11 cellular contexts compared by ENCODE assay signal in genomic region chrX:70508296-70508911, GRCh38.
DNase-seq lines count a peak whose midpoint lies in the region; ATAC-seq and FAIRE-seq lines count a peak whose summit lies in the region.
"Had no signal": no experiment of that assay in that cellular context is flagged by ENCODE, and none has a peak within 500 bp of the region (broad histone marks: within the 10 kb centered on the region; RNA-seq: fewer than 3 reads in every experiment).

No MANE protein-coding gene starts in this region.

- FAIRE-seq in HTR-8/SVneo (lab: Jason Lieb, UNC) = no peak

- CTCF ChIA-PET in activated CD4-positive, alpha-beta memory T cell treated with anti-CD3 and anti-CD28 coated beads for 36 hours (lab: Charles Lee) = no interaction called here

- peaks cover 3% of the 10 kb centered on the region for H3K27me3 Mint-ChIP-seq in activated T-cell treated with anti-CD3 and anti-CD28 coated beads, Interleukin-2, amount 50 U/mL, for 4 hours (ENCODE audit: low read depth)
- peaks cover 3% of the 10 kb centered on the region for H3K27me3 Mint-ChIP-seq in activated CD4-positive, alpha-beta memory T cell treated with anti-CD3 and anti-CD28 coated beads for 36 hours

- ATAC-seq in activated T-cell treated with anti-CD3 and anti-CD28 coated beads, Interleukin-2, amount 50 U/mL, for 4 hours = peak; percentile 18 to 27
- ATAC-seq in GM18498 (IDR thresholded peaks at IDR 0.05; ENCODE audit: unreplicated experiment) = no peak

- H3K27ac Mint-ChIP-seq in activated CD4-positive, alpha-beta memory T cell treated with anti-CD3 and anti-CD28 coated beads for 36 hours = peak overlapping the region; percentile 44

- H3K9me3 Mint-ChIP-seq in activated T-cell treated with anti-CD3 and anti-CD28 coated beads, Interleukin-2, amount 50 U/mL, for 4 hours = no peaks in the 10 kb centered on the region
- H3K9me3 Mint-ChIP-seq in activated CD4-positive, alpha-beta memory T cell treated with anti-CD3 and anti-CD28 coated beads for 36 hours = no peaks in the 10 kb centered on the region

- POLR2A ChIA-PET in activated CD4-positive, alpha-beta memory T cell treated with anti-CD3 and anti-CD28 coated beads for 36 hours (lab: Charles Lee) = interaction anchor here (0.6 kb wide), 1 partner anchor 376 kb away, joined by 5 read pairs; no protein-coding TSS in a partner anchor

- intact Hi-C loops in activated CD4-positive, alpha-beta memory T cell treated with anti-CD3 and anti-CD28 coated beads for 36 hours (cut with micrococcal nuclease) = loop anchor here (1.0 to 5.0 kb wide), 3 partner anchors 44 to 84 kb away; no protein-coding TSS in a partner anchor

- H3K36me3 Mint-ChIP-seq in activated T-cell treated with anti-CD3 and anti-CD28 coated beads, Interleukin-2, amount 50 U/mL, for 4 hours (ENCODE audit: insufficient read depth) = no peaks in the 10 kb centered on the region
- H3K36me3 Mint-ChIP-seq in activated CD4-positive, alpha-beta memory T cell treated with anti-CD3 and anti-CD28 coated beads for 36 hours = no peaks in the 10 kb centered on the region

- H3K4me1 Mint-ChIP-seq in activated T-cell treated with anti-CD3 and anti-CD28 coated beads, Interleukin-2, amount 50 U/mL, for 4 hours (ENCODE audit: low read depth) = peaks cover 24% of the 10 kb centered on the region
- H3K4me1 Mint-ChIP-seq in activated CD4-positive, alpha-beta memory T cell treated with anti-CD3 and anti-CD28 coated beads for 36 hours (ENCODE audit: low read depth) = peaks cover 37% of the 10 kb centered on the region
- H3K4me1 Mint-ChIP-seq: neural crest cell had no signal

- H3K4me3 Mint-ChIP-seq in activated T-cell treated with anti-CD3 and anti-CD28 coated beads, Interleukin-2, amount 50 U/mL, for 4 hours = no peak overlapping the region
- H3K4me3 Mint-ChIP-seq in activated CD4-positive, alpha-beta memory T cell treated with anti-CD3 and anti-CD28 coated beads for 36 hours = no peak overlapping the region
- H3K4me3 Mint-ChIP-seq: neural crest cell had no signal

- no peak for DNase-seq in activated T-cell treated with anti-CD3 and anti-CD28 coated beads, Interleukin-2, amount 50 U/mL, for 4 hours
- DNase-seq in activated T-cell treated with anti-CD3 and anti-CD28 coated beads for 4 hours = no peak
- DNase-seq in HTR-8/SVneo (ENCODE audit: insufficient read length, low spot score) = peak; percentile 19
- peak; percentile 51 for DNase-seq in activated CD4-positive, alpha-beta memory T cell treated with anti-CD3 and anti-CD28 coated beads for 36 hours
- DNase-seq in pulmonary artery endothelial cell (ENCODE audit: low read depth, low spot score) = peak; percentile 7
- DNase-seq in OCI-M2 (lab: John Stamatoyannopoulos, UW; ENCODE audit: unreplicated experiment) = no peak
- no peak for DNase-seq in globus pallidus (ENCODE audit: low spot score)
- DNase-seq: activated gamma-delta T cell, Right ventricle myocardium superior had no signal

Comparison
In these comparisons a context has a peak if more than half of its experiments do, and no peak if none do; other contexts are left out.
1. DNase-seq: peak in HTR-8/SVneo (single experiment), activated CD4-positive, alpha-beta memory T cell treated with anti-CD3 and anti-CD28 coated beads for 36 hours (single experiment) and pulmonary artery endothelial cell (single experiment); none in activated T-cell treated with anti-CD3 and anti-CD28 coated beads, Interleukin-2, amount 50 U/mL, for 4 hours (single experiment), activated T-cell treated with anti-CD3 and anti-CD28 coated beads for 4 hours (single experiment), OCI-M2 (single experiment) and globus pallidus (single experiment).